24 cellular contexts compared by ENCODE assay signal in genomic region chr11:35115688-35116030, GRCh38. TPM values are rescaled to one million over a fixed set of nuclear protein-coding genes. Genes with fewer than 3 reads are reported as not detected.
DNase-seq lines count a peak whose midpoint lies in the region; ATAC-seq and TF ChIP-seq lines count a peak whose summit lies in the region.
"Had no signal": no experiment of that assay in that cellular context is flagged by ENCODE, and none has a peak within 500 bp of the region (broad histone marks: within the 10 kb centered on the region; RNA-seq: fewer than 3 reads in every experiment).

No MANE protein-coding gene starts in this region.

- ATAC-seq in Panc1 (no peak), esophagus mucosa (peak; percentile 64), HG03432 (IDR thresholded peaks at IDR 0.05; ENCODE audit: unreplicated experiment) (no peak)
- ATAC-seq: K562 had no signal

- H3K36me3 ChIP-seq in Panc1 (ENCODE audit: control insufficient read depth, insufficient read depth, low read length) = no peaks in the 10 kb centered on the region
- H3K36me3 ChIP-seq: BE2C, neutrophil, spleen, stomach had no signal

- no peak overlapping the region for H3K4me3 ChIP-seq in Panc1 (ENCODE audit: low read depth in 2 of 2, low read length in 2 of 2)
- H3K4me3 ChIP-seq: K562, spleen, stomach had no signal

- POLR2A ChIA-PET in Panc1 (lab: Charles Lee) = no interaction called here

- CTCF ChIA-PET in Panc1 (lab: Charles Lee) = no interaction called here

- TF ChIP-seq CTCF in Panc1 (IDR thresholded peaks at IDR 0.05) (no peak), GM20000 (IDR thresholded peaks at IDR 0.05; ENCODE audit: extremely low read depth, missing control alignments) (no peak)

- H3K27me3 ChIP-seq in Panc1 (ENCODE audit: control insufficient read depth, insufficient read depth, low read length) = no peaks in the 10 kb centered on the region
- H3K27me3 ChIP-seq: BE2C, neutrophil, spleen, stomach had no signal

- intact Hi-C loops in Panc1 (cut with micrococcal nuclease; ENCODE audit: unreplicated experiment) = no loop called here

- H3K4me1 ChIP-seq in Panc1 (ENCODE audit: control insufficient read depth, insufficient read depth, low read length) = peaks cover 35% of the 10 kb centered on the region
- H3K4me1 ChIP-seq: BE2C had no signal

- no TSS peak for BruUV-seq in Panc1 (replicated peaks; lab: Mats Ljungman, UMichigan)

- H3K27ac ChIP-seq in Panc1 (ENCODE audit: low read length) = peak overlapping the region; percentile 60; the same call in 1 of the 2 replicates
- H3K27ac ChIP-seq: neutrophil, spleen, VCaP had no signal

- no peaks in the 10 kb centered on the region for H3K9me3 ChIP-seq in Panc1 (ENCODE audit: control insufficient read depth, insufficient read depth, low read depth, low read length)
- H3K9me3 ChIP-seq: BE2C, neutrophil, spleen, stomach had no signal

- DNase-seq in NCI-H1105 treated with DMSO at 0.1 percent for 48 hours (lab: John Stamatoyannopoulos, UW) = peak; percentile 30
- no peak for DNase-seq in NCI-H1105 (lab: John Stamatoyannopoulos, UW)
- DNase-seq in Panc1 (ENCODE audit: low read depth, low spot score) = no peak
- no peak for DNase-seq in GM20000 (ENCODE audit: low spot score)
- DNase-seq in GDM1 (lab: John Stamatoyannopoulos, UW) = no peak
- DNase-seq in midbrain (lab: John Stamatoyannopoulos, UW) = no peak
- DNase-seq: activated CD4-positive, alpha-beta T cell treated with anti-CD3 and anti-CD28 coated beads, Interleukin-2, amount 50 U/mL, for 48 hours; activated gamma-delta T cell treated with Interleukin-2 at 50 U/mL for 16 hours; activated T-cell treated with anti-CD3 and anti-CD28 coated beads for 4 hours; BE2C; foreskin fibroblast; hippocampal formation; NCI-H1048; NCI-H526; spleen; stimulated activated CD4-positive, alpha-beta T cell treated with anti-CD3 and anti-CD28 coated beads, Interleukin-4, amount 100 ng/mL, for 4 hours; stomach; T-helper 17 cell; trophoblast cell had no signal

- in situ Hi-C loops in Panc1 (cut with HindIII; ENCODE audit: low pct_unique_long_range_greater_than_20kb, low sequenced_read_pairs) = no loop called here

RNA-seq across cellular contexts. Expression of gene CD44, which starts 23.3 kb away (rescaled TPM):
- 1,819 TPM for total RNA-seq in Panc1 (2021; ENCODE audit: unreplicated experiment)
- polyA plus RNA-seq in Panc1 (2012; ENCODE audit: insufficient read length) = 1,270 TPM
- 814 TPM for total RNA-seq in esophagus mucosa
